Comparison of ENCODE assay signal across 1 cellular context in the genomic region with DNA sequence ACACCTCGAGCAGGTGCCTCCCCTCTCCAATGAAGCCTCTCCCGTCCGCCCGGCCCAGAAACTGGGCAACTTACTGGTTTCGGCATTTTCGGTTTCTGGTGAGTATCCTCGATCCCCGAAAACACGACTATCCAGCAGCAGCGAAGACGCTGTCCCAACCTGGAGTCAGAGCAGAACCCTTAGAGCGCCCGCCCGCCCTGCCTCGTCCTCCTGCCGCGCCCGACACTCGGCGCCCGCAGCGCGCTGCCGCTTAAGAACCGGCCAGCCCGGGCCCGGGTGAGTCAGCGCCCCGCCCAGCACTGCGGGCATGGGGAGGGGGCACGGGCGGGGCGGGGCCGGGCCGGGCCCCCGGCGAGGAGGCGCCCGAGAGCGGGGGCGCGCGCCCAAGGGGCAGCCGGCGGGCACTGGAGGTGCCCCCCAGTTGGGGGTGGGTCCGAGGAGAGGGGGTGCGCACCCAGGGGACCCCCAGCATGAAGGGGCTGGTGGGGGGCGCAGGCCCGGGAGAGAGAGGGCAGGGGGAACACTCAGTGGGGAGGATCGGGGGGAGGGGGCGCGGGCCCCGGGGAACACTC.
TF ChIP-seq lines count a peak whose summit lies in the region.

No MANE protein-coding gene starts in this region.

TF ChIP-seq in GM12878, 131 proteins besides CTCF, POLR2A, EP300 and RAD21 (continued from another document and continues in another):
- TF ChIP-seq, protein P1, sequence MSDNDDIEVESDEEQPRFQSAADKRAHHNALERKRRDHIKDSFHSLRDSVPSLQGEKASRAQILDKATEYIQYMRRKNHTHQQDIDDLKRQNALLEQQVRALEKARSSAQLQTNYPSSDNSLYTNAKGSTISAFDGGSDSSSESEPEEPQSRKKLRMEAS (IDR thresholded peaks at IDR 0.05; ENCODE audit: low read depth, low read length) = no peak
- no peak for TF ChIP-seq MYC (IDR thresholded peaks at IDR 0.05; ENCODE audit: insufficient read depth, insufficient read length, insufficient replicate concordance, low read length, severe bottlenecking)
- TF ChIP-seq ZZZ3 (IDR thresholded peaks at IDR 0.05; ENCODE audit: control insufficient read depth, insufficient read length, low read depth) = no peak
- TF ChIP-seq MTA3 (IDR thresholded peaks at IDR 0.05; ENCODE audit: borderline replicate concordance, low read length) = no peak
- TF ChIP-seq SREBF2 (IDR thresholded peaks at IDR 0.05; ENCODE audit: low read length) = no peak
- TF ChIP-seq BMI1 (IDR thresholded peaks at IDR 0.05; ENCODE audit: borderline replicate concordance) = no peak
- no peak for TF ChIP-seq CREM (IDR thresholded peaks at IDR 0.05; ENCODE audit: low read depth)
- TF ChIP-seq, protein P2, sequence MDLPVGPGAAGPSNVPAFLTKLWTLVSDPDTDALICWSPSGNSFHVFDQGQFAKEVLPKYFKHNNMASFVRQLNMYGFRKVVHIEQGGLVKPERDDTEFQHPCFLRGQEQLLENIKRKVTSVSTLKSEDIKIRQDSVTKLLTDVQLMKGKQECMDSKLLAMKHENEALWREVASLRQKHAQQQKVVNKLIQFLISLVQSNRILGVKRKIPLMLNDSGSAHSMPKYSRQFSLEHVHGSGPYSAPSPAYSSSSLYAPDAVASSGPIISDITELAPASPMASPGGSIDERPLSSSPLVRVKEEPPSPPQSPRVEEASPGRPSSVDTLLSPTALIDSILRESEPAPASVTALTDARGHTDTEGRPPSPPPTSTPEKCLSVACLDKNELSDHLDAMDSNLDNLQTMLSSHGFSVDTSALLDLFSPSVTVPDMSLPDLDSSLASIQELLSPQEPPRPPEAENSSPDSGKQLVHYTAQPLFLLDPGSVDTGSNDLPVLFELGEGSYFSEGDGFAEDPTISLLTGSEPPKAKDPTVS (IDR thresholded peaks at IDR 0.05; ENCODE audit: low read depth, low read length) = no peak
- TF ChIP-seq IKZF2 (IDR thresholded peaks at IDR 0.05) = no peak
- TF ChIP-seq KLF5 (IDR thresholded peaks at IDR 0.05; ENCODE audit: partially characterized antibody) = no peak
- TF ChIP-seq HDAC2 (IDR thresholded peaks at IDR 0.05) = no peak
- TF ChIP-seq NR2C1 (IDR thresholded peaks at IDR 0.05) = 0 out of 2 replicates have a peak, but pooled peaks have one; percentile 10
- TF ChIP-seq, protein P3, sequence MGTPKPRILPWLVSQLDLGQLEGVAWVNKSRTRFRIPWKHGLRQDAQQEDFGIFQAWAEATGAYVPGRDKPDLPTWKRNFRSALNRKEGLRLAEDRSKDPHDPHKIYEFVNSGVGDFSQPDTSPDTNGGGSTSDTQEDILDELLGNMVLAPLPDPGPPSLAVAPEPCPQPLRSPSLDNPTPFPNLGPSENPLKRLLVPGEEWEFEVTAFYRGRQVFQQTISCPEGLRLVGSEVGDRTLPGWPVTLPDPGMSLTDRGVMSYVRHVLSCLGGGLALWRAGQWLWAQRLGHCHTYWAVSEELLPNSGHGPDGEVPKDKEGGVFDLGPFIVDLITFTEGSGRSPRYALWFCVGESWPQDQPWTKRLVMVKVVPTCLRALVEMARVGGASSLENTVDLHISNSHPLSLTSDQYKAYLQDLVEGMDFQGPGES (IDR thresholded peaks at IDR 0.05) = no peak
- TF ChIP-seq, protein P4, sequence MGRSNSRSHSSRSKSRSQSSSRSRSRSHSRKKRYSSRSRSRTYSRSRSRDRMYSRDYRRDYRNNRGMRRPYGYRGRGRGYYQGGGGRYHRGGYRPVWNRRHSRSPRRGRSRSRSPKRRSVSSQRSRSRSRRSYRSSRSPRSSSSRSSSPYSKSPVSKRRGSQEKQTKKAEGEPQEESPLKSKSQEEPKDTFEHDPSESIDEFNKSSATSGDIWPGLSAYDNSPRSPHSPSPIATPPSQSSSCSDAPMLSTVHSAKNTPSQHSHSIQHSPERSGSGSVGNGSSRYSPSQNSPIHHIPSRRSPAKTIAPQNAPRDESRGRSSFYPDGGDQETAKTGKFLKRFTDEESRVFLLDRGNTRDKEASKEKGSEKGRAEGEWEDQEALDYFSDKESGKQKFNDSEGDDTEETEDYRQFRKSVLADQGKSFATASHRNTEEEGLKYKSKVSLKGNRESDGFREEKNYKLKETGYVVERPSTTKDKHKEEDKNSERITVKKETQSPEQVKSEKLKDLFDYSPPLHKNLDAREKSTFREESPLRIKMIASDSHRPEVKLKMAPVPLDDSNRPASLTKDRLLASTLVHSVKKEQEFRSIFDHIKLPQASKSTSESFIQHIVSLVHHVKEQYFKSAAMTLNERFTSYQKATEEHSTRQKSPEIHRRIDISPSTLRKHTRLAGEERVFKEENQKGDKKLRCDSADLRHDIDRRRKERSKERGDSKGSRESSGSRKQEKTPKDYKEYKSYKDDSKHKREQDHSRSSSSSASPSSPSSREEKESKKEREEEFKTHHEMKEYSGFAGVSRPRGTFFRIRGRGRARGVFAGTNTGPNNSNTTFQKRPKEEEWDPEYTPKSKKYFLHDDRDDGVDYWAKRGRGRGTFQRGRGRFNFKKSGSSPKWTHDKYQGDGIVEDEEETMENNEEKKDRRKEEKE (IDR thresholded peaks at IDR 0.05) = no peak
- peak; percentile 89; the same call in 1 of the 2 replicates for TF ChIP-seq POLR2AphosphoS2 (IDR thresholded peaks at IDR 0.05; ENCODE audit: low read depth, low read length)
- TF ChIP-seq BRCA1 (IDR thresholded peaks at IDR 0.05; ENCODE audit: low read depth, low read length) = no peak
- TF ChIP-seq RAD51 (IDR thresholded peaks at IDR 0.05) = no peak
- TF ChIP-seq RELA (IDR thresholded peaks at IDR 0.05; ENCODE audit: borderline replicate concordance, partially characterized antibody) = peak; percentile 25
- no peak for TF ChIP-seq SPI1 (IDR thresholded peaks at IDR 0.05; ENCODE audit: borderline replicate concordance, insufficient read depth, low read depth, low read length)
- TF ChIP-seq MLLT1 (IDR thresholded peaks at IDR 0.05) = peak; percentile 6; the same call in 1 of the 2 replicates
- no peak for TF ChIP-seq ZBED1 (IDR thresholded peaks at IDR 0.05; ENCODE audit: borderline replicate concordance)
- TF ChIP-seq POU2F2 (IDR thresholded peaks at IDR 0.05; ENCODE audit: borderline replicate concordance, low read depth, low read length) = peak; percentile 80; the same call in 2 of the 3 replicates
- TF ChIP-seq RB1 (IDR thresholded peaks at IDR 0.05; ENCODE audit: borderline replicate concordance) = peak; percentile 72; the same call in 1 of the 2 replicates
- TF ChIP-seq, protein P5, sequence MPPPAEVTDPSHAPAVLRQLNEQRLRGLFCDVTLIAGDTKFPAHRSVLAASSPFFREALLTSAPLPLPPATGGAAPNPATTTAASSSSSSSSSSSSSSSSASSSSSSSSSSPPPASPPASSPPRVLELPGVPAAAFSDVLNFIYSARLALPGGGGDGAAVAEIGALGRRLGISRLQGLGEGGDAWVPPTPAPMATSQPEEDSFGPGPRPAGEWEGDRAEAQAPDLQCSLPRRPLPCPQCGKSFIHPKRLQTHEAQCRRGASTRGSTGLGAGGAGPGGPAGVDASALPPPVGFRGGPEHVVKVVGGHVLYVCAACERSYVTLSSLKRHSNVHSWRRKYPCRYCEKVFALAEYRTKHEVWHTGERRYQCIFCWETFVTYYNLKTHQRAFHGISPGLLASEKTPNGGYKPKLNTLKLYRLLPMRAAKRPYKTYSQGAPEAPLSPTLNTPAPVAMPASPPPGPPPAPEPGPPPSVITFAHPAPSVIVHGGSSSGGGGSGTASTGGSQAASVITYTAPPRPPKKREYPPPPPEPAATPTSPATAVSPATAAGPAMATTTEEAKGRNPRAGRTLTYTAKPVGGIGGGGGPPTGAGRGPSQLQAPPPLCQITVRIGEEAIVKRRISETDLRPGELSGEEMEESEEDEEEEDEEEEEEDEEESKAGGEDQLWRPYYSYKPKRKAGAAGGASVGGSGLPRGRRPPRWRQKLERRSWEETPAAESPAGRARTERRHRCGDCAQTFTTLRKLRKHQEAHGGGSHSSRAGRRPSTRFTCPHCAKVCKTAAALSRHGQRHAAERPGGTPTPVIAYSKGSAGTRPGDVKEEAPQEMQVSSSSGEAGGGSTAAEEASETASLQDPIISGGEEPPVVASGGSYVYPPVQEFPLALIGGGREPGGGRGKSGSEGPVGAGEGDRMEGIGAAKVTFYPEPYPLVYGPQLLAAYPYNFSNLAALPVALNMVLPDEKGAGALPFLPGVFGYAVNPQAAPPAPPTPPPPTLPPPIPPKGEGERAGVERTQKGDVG (CRISPR knock-in tag; IDR thresholded peaks at IDR 0.05) = no peak
- no peak for TF ChIP-seq CBX5 (IDR thresholded peaks at IDR 0.05; ENCODE audit: low read depth)
- TF ChIP-seq, protein P6, sequence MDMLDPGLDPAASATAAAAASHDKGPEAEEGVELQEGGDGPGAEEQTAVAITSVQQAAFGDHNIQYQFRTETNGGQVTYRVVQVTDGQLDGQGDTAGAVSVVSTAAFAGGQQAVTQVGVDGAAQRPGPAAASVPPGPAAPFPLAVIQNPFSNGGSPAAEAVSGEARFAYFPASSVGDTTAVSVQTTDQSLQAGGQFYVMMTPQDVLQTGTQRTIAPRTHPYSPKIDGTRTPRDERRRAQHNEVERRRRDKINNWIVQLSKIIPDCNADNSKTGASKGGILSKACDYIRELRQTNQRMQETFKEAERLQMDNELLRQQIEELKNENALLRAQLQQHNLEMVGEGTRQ (IDR thresholded peaks at IDR 0.05; ENCODE audit: borderline replicate concordance, low read depth, low read length) = no peak
- no peak for TF ChIP-seq TARDBP (IDR thresholded peaks at IDR 0.05; ENCODE audit: borderline replicate concordance)
- TF ChIP-seq NFIC (IDR thresholded peaks at IDR 0.05; ENCODE audit: low read depth, low read length) = no peak
- TF ChIP-seq IRF4 (IDR thresholded peaks at IDR 0.05; ENCODE audit: low read depth, low read length) = no peak
- TF ChIP-seq REST (IDR thresholded peaks at IDR 0.05; ENCODE audit: low read depth, low read length) = no peak
- peak; percentile 28 for TF ChIP-seq IKZF1 (conservative IDR thresholded peaks at IDR 0.05)
- no peak for TF ChIP-seq CREB1 (IDR thresholded peaks at IDR 0.05; ENCODE audit: low read depth)
- TF ChIP-seq EGR1 (IDR thresholded peaks at IDR 0.05; ENCODE audit: borderline replicate concordance in 1 of 2, low read depth in 2 of 2, low read length in 2 of 2) = peak in 1 of 2 experiments; percentile 50; a peak in 1 of 3 replicates
- TF ChIP-seq, protein P7, sequence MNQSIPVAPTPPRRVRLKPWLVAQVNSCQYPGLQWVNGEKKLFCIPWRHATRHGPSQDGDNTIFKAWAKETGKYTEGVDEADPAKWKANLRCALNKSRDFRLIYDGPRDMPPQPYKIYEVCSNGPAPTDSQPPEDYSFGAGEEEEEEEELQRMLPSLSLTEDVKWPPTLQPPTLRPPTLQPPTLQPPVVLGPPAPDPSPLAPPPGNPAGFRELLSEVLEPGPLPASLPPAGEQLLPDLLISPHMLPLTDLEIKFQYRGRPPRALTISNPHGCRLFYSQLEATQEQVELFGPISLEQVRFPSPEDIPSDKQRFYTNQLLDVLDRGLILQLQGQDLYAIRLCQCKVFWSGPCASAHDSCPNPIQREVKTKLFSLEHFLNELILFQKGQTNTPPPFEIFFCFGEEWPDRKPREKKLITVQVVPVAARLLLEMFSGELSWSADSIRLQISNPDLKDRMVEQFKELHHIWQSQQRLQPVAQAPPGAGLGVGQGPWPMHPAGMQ (IDR thresholded peaks at IDR 0.05; ENCODE audit: borderline replicate concordance) = no peak
- TF ChIP-seq SREBF1 (IDR thresholded peaks at IDR 0.05; ENCODE audit: low read length) = no peak
- 0 out of 2 replicates have a peak, but pooled peaks have one; percentile 43 for TF ChIP-seq ZNF207 (IDR thresholded peaks at IDR 0.05; ENCODE audit: borderline replicate concordance)
- TF ChIP-seq PAX8 (IDR thresholded peaks at IDR 0.05) = no peak
- no peak for TF ChIP-seq NR2C2 (IDR thresholded peaks at IDR 0.05; ENCODE audit: borderline replicate concordance, control insufficient read depth, insufficient read length, low read depth)
- TF ChIP-seq SMAD5 (IDR thresholded peaks at IDR 0.05; ENCODE audit: low read depth) = peak; percentile 81; the same call in 1 of the 2 replicates
- no peak for TF ChIP-seq CEBPB (IDR thresholded peaks at IDR 0.05; ENCODE audit: borderline replicate concordance in 1 of 2, low read depth in 2 of 2, low read length in 2 of 2)
- no peak for TF ChIP-seq PML (IDR thresholded peaks at IDR 0.05; ENCODE audit: low read length)
- TF ChIP-seq SMAD1 (IDR thresholded peaks at IDR 0.05; ENCODE audit: low read depth, partially characterized antibody) = peak; percentile 30
- no peak for TF ChIP-seq ZNF622 (IDR thresholded peaks at IDR 0.05)
- no peak for TF ChIP-seq ESRRA (IDR thresholded peaks at IDR 0.05; ENCODE audit: low read length)
- TF ChIP-seq STAT1 (conservative IDR thresholded peaks at IDR 0.05) = no peak
- TF ChIP-seq HDAC6 (IDR thresholded peaks at IDR 0.05; ENCODE audit: unreplicated experiment) = peak; percentile 78
